14 cellular contexts compared by ENCODE assay signal in genomic region chr3:70829101-70829500, GRCh38.
A peak's percentile ranks its signal among the peaks of the same experiment; 100 is the strongest.
DNase-seq lines count a peak whose midpoint lies in the region; ATAC-seq, FAIRE-seq and TF ChIP-seq lines count a peak whose summit lies in the region.
"Had no signal": no experiment of that assay in that cellular context is flagged by ENCODE, and none has a peak within 500 bp of the region (broad histone marks: within the 10 kb centered on the region; RNA-seq: fewer than 3 reads in every experiment).

No MANE protein-coding gene starts in this region.

- H3K27ac Mint-ChIP-seq in endothelial cell (ENCODE audit: unreplicated experiment) = no peak overlapping the region
- H3K27ac Mint-ChIP-seq: effector memory CD8-positive, alpha-beta T cell; memory B cell had no signal

- no peaks in the 10 kb centered on the region for H3K36me3 Mint-ChIP-seq in endothelial cell (ENCODE audit: low read depth, unreplicated experiment)
- H3K36me3 Mint-ChIP-seq: memory B cell had no signal

- peak; percentile 76 for FAIRE-seq in HTR-8/SVneo (lab: Jason Lieb, UNC)

- DNase-seq in AG08395 (ENCODE audit: low spot score) (peak; percentile 76), HTR-8/SVneo (ENCODE audit: insufficient read length, low spot score) (peak; percentile 39), dermis blood vessel endothelial cell (peak; percentile 80), non-pigmented ciliary epithelial cell (ENCODE audit: low read depth) (peak; percentile 72), endothelial cell (ENCODE audit: low spot score) (no peak)
- DNase-seq in activated naive CD4-positive, alpha-beta T cell treated with Interleukin-2 at 50 U/mL for 16 hours = no peak
- DNase-seq: activated T-cell treated with anti-CD3 and anti-CD28 coated beads, Interleukin-2, amount 50 U/mL, for 1 hour; amniotic stem cell; effector memory CD8-positive, alpha-beta T cell; stimulated activated CD8-positive, alpha-beta memory T cell treated with anti-CD3 and anti-CD28 coated beads, Interleukin-4, amount 100 ng/mL, for 48 hours had no signal

- peaks cover 5% of the 10 kb centered on the region for H3K4me1 Mint-ChIP-seq in endothelial cell (ENCODE audit: unreplicated experiment)
- H3K4me1 Mint-ChIP-seq: memory B cell had no signal

- no peaks in the 10 kb centered on the region for H3K27me3 Mint-ChIP-seq in endothelial cell (ENCODE audit: unreplicated experiment)

- no peak overlapping the region for H3K4me3 Mint-ChIP-seq in endothelial cell (ENCODE audit: unreplicated experiment)
- H3K4me3 Mint-ChIP-seq: effector memory CD8-positive, alpha-beta T cell; memory B cell had no signal

- H3K9me3 Mint-ChIP-seq in endothelial cell (ENCODE audit: unreplicated experiment) = no peaks in the 10 kb centered on the region
- H3K9me3 Mint-ChIP-seq: effector memory CD8-positive, alpha-beta T cell; memory B cell had no signal

- ATAC-seq in esophagus mucosa (no peak), HG03354 (IDR thresholded peaks at IDR 0.05; ENCODE audit: poor library complexity, severe bottlenecking, unreplicated experiment) (no peak)
- ATAC-seq: effector memory CD8-positive, alpha-beta T cell; HCT116 had no signal

- TF ChIP-seq CTCF in endothelial cell (IDR thresholded peaks at IDR 0.05; ENCODE audit: unreplicated experiment) = no peak

Comparison
In these comparisons a context has a peak if more than half of its experiments do, and no peak if none do; other contexts are left out.
1. DNase-seq: peak in AG08395 (single experiment), HTR-8/SVneo (single experiment), dermis blood vessel endothelial cell (single experiment) and non-pigmented ciliary epithelial cell (single experiment); none in endothelial cell (single experiment) and activated naive CD4-positive, alpha-beta T cell treated with Interleukin-2 at 50 U/mL for 16 hours (single experiment).